25 cellular contexts compared by ENCODE assay signal in genomic region chr7:107209565-107209964, GRCh38.
DNase-seq lines count a peak whose midpoint lies in the region; ATAC-seq and TF ChIP-seq lines count a peak whose summit lies in the region.
"Had no signal": no experiment of that assay in that cellular context is flagged by ENCODE, and none has a peak within 500 bp of the region (broad histone marks: within the 10 kb centered on the region; RNA-seq: fewer than 3 reads in every experiment).

No MANE protein-coding gene starts in this region.

- H3K9me3 Mint-ChIP-seq in central memory CD8-positive, alpha-beta T cell = peaks cover 8% of the 10 kb centered on the region
- peaks cover 13% of the 10 kb centered on the region for H3K9me3 Mint-ChIP-seq in nephron progenitor cell
- H3K9me3 Mint-ChIP-seq: stimulated activated naive CD8-positive, alpha-beta T cell treated with anti-CD3 and anti-CD28 coated beads, Interleukin-15, Interleukin-2, amounts not matched to agents 100 ng/mL and 50 ng/mL, for 24 hours had no signal

- no peak overlapping the region for H3K4me3 Mint-ChIP-seq in central memory CD8-positive, alpha-beta T cell
- H3K4me3 Mint-ChIP-seq in nephron progenitor cell = no peak overlapping the region
- H3K4me3 Mint-ChIP-seq: activated CD4-positive, alpha-beta T cell treated with anti-CD3 and anti-CD28 coated beads, Interleukin-2, amount 10 ng/mL, durations not matched to agents 7 days and 5 days; activated CD8-positive, alpha-beta memory T cell treated with anti-CD3 and anti-CD28 coated beads, Interleukin-2, amount 10 ng/mL, durations not matched to agents 7 days and 5 days; stimulated activated naive CD8-positive, alpha-beta T cell treated with anti-CD3 and anti-CD28 coated beads, Interleukin-15, Interleukin-2, amounts not matched to agents 100 ng/mL and 50 ng/mL, for 24 hours had no signal

- H3K4me1 Mint-ChIP-seq in central memory CD8-positive, alpha-beta T cell = no peaks in the 10 kb centered on the region
- H3K4me1 Mint-ChIP-seq in nephron progenitor cell = no peaks in the 10 kb centered on the region
- H3K4me1 Mint-ChIP-seq: activated CD4-positive, alpha-beta T cell treated with anti-CD3 and anti-CD28 coated beads, Interleukin-2, amount 10 ng/mL, durations not matched to agents 7 days and 5 days; activated CD8-positive, alpha-beta memory T cell treated with anti-CD3 and anti-CD28 coated beads, Interleukin-2, amount 10 ng/mL, durations not matched to agents 7 days and 5 days had no signal

- TF ChIP-seq CTCF in 22Rv1 (IDR thresholded peaks at IDR 0.05) (no peak), C4-2B (conservative IDR thresholded peaks at IDR 0.05) (no peak), nephron progenitor cell (IDR thresholded peaks at IDR 0.05) (no peak)

- no peak for DNase-seq in central memory CD8-positive, alpha-beta T cell (ENCODE audit: low spot score in 2 of 2)
- no peak for DNase-seq in nephron progenitor cell
- no peak for DNase-seq in stimulated activated CD4-positive, alpha-beta T cell treated with anti-CD3 and anti-CD28 coated beads, Interleukin-4, amount 100 ng/mL, for 1 hour
- DNase-seq in NCI-H2196 treated with DMSO at 0.1 percent for 48 hours (lab: John Stamatoyannopoulos, UW; ENCODE audit: unreplicated experiment) = no peak
- no peak for DNase-seq in ACHN
- DNase-seq in OCI-M1 (lab: John Stamatoyannopoulos, UW) = no peak
- DNase-seq: activated CD4-positive, alpha-beta T cell treated with anti-CD3 and anti-CD28 coated beads, Interleukin-2, amount 10 ng/mL, durations not matched to agents 7 days and 5 days; activated CD8-positive, alpha-beta memory T cell treated with anti-CD3 and anti-CD28 coated beads, Interleukin-2, amount 10 ng/mL, durations not matched to agents 7 days and 5 days; adrenal gland; DMS53; glutamatergic neuron; IMR-90; mesenchymal stem cell; NCI-H1092 treated with DMSO at 0.1 percent for 48 hours; NCI-H2029; NCI-H226; NCI-H774; stimulated activated CD4-positive, alpha-beta T cell treated with anti-CD3 and anti-CD28 coated beads, Interleukin-12 subunit alpha, Interleukin-12 subunit beta, amount 100 ng/mL, for 4 hours; thyroid gland; WERI-Rb-1 had no signal

- H3K27me3 Mint-ChIP-seq in central memory CD8-positive, alpha-beta T cell = no peaks in the 10 kb centered on the region
- no peaks in the 10 kb centered on the region for H3K27me3 Mint-ChIP-seq in nephron progenitor cell (ENCODE audit: low read depth, poor library complexity)
- H3K27me3 Mint-ChIP-seq: activated CD4-positive, alpha-beta T cell treated with anti-CD3 and anti-CD28 coated beads, Interleukin-2, amount 10 ng/mL, durations not matched to agents 7 days and 5 days; activated CD8-positive, alpha-beta memory T cell treated with anti-CD3 and anti-CD28 coated beads, Interleukin-2, amount 10 ng/mL, durations not matched to agents 7 days and 5 days; stimulated activated naive CD8-positive, alpha-beta T cell treated with anti-CD3 and anti-CD28 coated beads, Interleukin-15, Interleukin-2, amounts not matched to agents 100 ng/mL and 50 ng/mL, for 24 hours had no signal

- in situ Hi-C loops in ACHN (cut with HindIII; ENCODE audit: low pct_ligation_motif_present, low pct_unique_long_range_greater_than_20kb, low sequenced_read_pairs) = no loop called here

- ATAC-seq in central memory CD8-positive, alpha-beta T cell (replicated peaks; ENCODE audit: extremely low read depth, poor library complexity, severe bottlenecking) = no peak
- ATAC-seq: activated CD8-positive, alpha-beta memory T cell treated with anti-CD3 and anti-CD28 coated beads, Interleukin-2, amount 10 ng/mL, durations not matched to agents 7 days and 5 days; right cardiac atrium had no signal

- peak overlapping the region; percentile 50 for H3K27ac Mint-ChIP-seq in central memory CD8-positive, alpha-beta T cell (ENCODE audit: low read depth)
- peak overlapping the region; percentile 70 for H3K27ac Mint-ChIP-seq in nephron progenitor cell
- H3K27ac Mint-ChIP-seq: activated CD4-positive, alpha-beta T cell treated with anti-CD3 and anti-CD28 coated beads, Interleukin-2, amount 10 ng/mL, durations not matched to agents 7 days and 5 days; activated CD8-positive, alpha-beta memory T cell treated with anti-CD3 and anti-CD28 coated beads, Interleukin-2, amount 10 ng/mL, durations not matched to agents 7 days and 5 days; activated T-helper 2 cell treated with anti-CD3 and anti-CD28 coated beads, Interferon-gamma antibody, Interleukin-2, Interleukin-4, amounts not matched to agents 10 μg/mL and 5 μg/mL and 100 μg/mL, durations not matched to agents 14 hours and 24 hours and 36 hours; stimulated activated naive CD8-positive, alpha-beta T cell treated with anti-CD3 and anti-CD28 coated beads, Interleukin-15, Interleukin-2, amounts not matched to agents 100 ng/mL and 50 ng/mL, for 24 hours had no signal

- H3K27ac ChIP-seq in 22Rv1 (0 out of 2 replicates have a peak overlapping the region, but pooled peaks have one; percentile 12), C4-2B (peak overlapping the region; percentile 28)
- H3K27ac ChIP-seq: adrenal gland, thyroid gland, WERI-Rb-1 had no signal

- H3K36me3 Mint-ChIP-seq in central memory CD8-positive, alpha-beta T cell (ENCODE audit: insufficient read depth) = peaks cover 20% of the 10 kb centered on the region
- peaks cover 61% of the 10 kb centered on the region for H3K36me3 Mint-ChIP-seq in nephron progenitor cell (ENCODE audit: low read depth)
